ENCODE assay signal across 19 cellular contexts in the genomic region with DNA sequence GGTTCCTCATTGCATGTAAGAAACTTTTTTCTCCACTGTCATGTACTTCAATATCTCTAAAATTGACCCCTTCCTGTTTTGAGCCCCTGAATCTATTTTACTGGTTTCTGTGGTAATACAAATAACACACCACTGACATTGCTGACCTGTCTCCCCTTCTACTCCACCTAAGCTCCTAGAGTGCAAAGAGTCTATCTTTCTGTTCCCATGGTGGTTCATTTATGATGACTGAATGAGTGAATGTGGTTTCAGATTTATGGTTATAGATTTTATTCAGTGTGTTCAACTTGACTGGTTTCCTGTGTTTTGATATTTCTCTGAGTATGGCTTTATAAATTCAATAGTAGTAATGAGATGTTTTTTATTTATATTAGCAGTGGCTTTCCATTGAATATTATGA.
"Had no signal": no experiment of that assay in that cellular context is flagged by ENCODE, and none has a peak within 500 bp of the region (broad histone marks: within the 10 kb centered on the region; RNA-seq: fewer than 3 reads in every experiment).

No MANE protein-coding gene starts in this region.

- H3K27me3 Mint-ChIP-seq: memory B cell; stimulated activated memory B cell treated with anti-CD40 and anti-IgM and Interleukin-4, amounts not matched to agents 10 μg/mL and 1 μg/mL and 100 μg/mL, for 72 hours; type B pancreatic cell had no signal

- H3K27me3 ChIP-seq: neutrophil, pancreas, testis, tibial artery had no signal

- H3K4me1 ChIP-seq: lower lobe of right lung, testis had no signal

- H3K4me3 Mint-ChIP-seq: memory B cell; naive thymus-derived CD4-positive, alpha-beta T cell; stimulated activated memory B cell treated with anti-CD40 and anti-IgM and Interleukin-4, amounts not matched to agents 10 μg/mL and 1 μg/mL and 100 μg/mL, for 72 hours; type B pancreatic cell had no signal

- H3K27ac ChIP-seq: lower lobe of right lung, neutrophil, pancreas, testis, tibial artery had no signal

- ATAC-seq: left ventricle myocardium superior; lower lobe of right lung; naive thymus-derived CD4-positive, alpha-beta T cell; sciatic nerve; stimulated activated memory B cell treated with anti-CD40 and anti-IgM and Interleukin-4, amounts not matched to agents 10 μg/mL and 1 μg/mL and 100 μg/mL, for 72 hours; stimulated activated naive CD8-positive, alpha-beta T cell treated with anti-CD3 and anti-CD28 coated beads, Interleukin-15, Interleukin-2, amounts not matched to agents 100 U/mL and 50 U/mL, for 24 hours had no signal

- H3K9me3 ChIP-seq: lower lobe of right lung, neutrophil, pancreas, testis, tibial artery had no signal

- H3K27ac Mint-ChIP-seq: memory B cell; naive thymus-derived CD4-positive, alpha-beta T cell; stimulated activated memory B cell treated with anti-CD40 and anti-IgM and Interleukin-4, amounts not matched to agents 10 μg/mL and 1 μg/mL and 100 μg/mL, for 72 hours; type B pancreatic cell had no signal

- DNase-seq: cerebellar nuclear complex; cortex of kidney; left ventricle myocardium superior; lower lobe of right lung; midbrain; naive thymus-derived CD4-positive, alpha-beta T cell; pancreas; stimulated activated CD4-positive, alpha-beta T cell treated with anti-CD3 and anti-CD28 coated beads, Interleukin-2, amount 100 ng/mL, for 24 hours; stimulated activated CD4-positive, alpha-beta T cell treated with anti-CD3 and anti-CD28 coated beads, Interleukin-4, amount 100 ng/mL, for 24 hours; stimulated activated naive CD8-positive, alpha-beta T cell treated with anti-CD3 and anti-CD28 coated beads, Interleukin-15, Interleukin-2, amounts not matched to agents 100 U/mL and 50 U/mL, for 24 hours; substantia nigra; testis; tibial artery had no signal

- H3K36me3 Mint-ChIP-seq: memory B cell had no signal

- FAIRE-seq: frontal cortex, pancreas had no signal

- H3K36me3 ChIP-seq: lower lobe of right lung, neutrophil, pancreas, tibial artery had no signal

- H3K4me3 ChIP-seq: lower lobe of right lung, pancreas, testis, tibial artery had no signal

- H3K4me1 Mint-ChIP-seq: memory B cell; stimulated activated memory B cell treated with anti-CD40 and anti-IgM and Interleukin-4, amounts not matched to agents 10 μg/mL and 1 μg/mL and 100 μg/mL, for 72 hours had no signal
